22 cellular contexts compared by ENCODE assay signal in the genomic region with DNA sequence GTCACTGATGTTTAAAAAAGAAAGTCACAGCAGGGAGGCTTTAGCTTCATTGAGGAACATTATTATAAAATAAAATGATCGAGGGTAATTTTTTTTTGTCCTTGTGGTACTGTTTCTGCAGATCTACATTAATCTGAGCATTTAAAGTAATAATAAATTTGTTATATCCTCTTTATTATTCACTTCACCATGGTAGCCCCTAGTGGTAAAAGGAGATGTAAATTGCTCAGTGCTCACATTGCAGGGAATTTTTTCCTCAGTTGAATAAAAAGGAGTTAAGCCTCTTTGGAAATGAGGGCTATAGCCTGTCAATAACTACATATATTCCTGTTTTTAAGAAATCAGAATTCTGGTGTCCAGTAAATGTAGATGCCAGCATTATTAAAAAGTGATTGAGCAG.
DNase-seq lines count a peak whose midpoint lies in the region; ATAC-seq and TF ChIP-seq lines count a peak whose summit lies in the region.
"Had no signal": no experiment of that assay in that cellular context is flagged by ENCODE, and none has a peak within 500 bp of the region (broad histone marks: within the 10 kb centered on the region; RNA-seq: fewer than 3 reads in every experiment).

No MANE protein-coding gene starts in this region.

- no peaks in the 10 kb centered on the region for H3K4me1 Mint-ChIP-seq in HFFc6 (ENCODE audit: low read depth)
- no peaks in the 10 kb centered on the region for H3K4me1 Mint-ChIP-seq in activated CD8-positive, alpha-beta memory T cell treated with anti-CD3 and anti-CD28 coated beads, Interleukin-2, amount 10 ng/mL, durations not matched to agents 7 days and 5 days
- H3K4me1 Mint-ChIP-seq: CD4-positive, CD25-positive, alpha-beta regulatory T cell; naive B cell had no signal

- TF ChIP-seq CTCF in AG04450 (IDR thresholded peaks at IDR 0.05; ENCODE audit: low read depth, low read length) (peak; percentile 55), HFFc6 (IDR thresholded peaks at IDR 0.05) (peak; percentile 62), cardiac fibroblast (IDR thresholded peaks at IDR 0.05; ENCODE audit: low read depth, low read length) (peak; percentile 19)

- ATAC-seq in activated CD8-positive, alpha-beta memory T cell treated with anti-CD3 and anti-CD28 coated beads, Interleukin-2, amount 10 ng/mL, durations not matched to agents 7 days and 5 days, result no peak
- ATAC-seq: pancreas, sciatic nerve had no signal

- H3K9me3 ChIP-seq in AG04450 (ENCODE audit: control insufficient read depth, insufficient read depth, low read length), result no peaks in the 10 kb centered on the region
- H3K9me3 ChIP-seq: breast epithelium, pancreas, SJSA1 had no signal

- H3K27me3 ChIP-seq in AG04450 (ENCODE audit: control insufficient read depth, insufficient read depth, low read length), result peaks cover 27% of the 10 kb centered on the region

- no peak overlapping the region for H3K27ac ChIP-seq in AG04450 (ENCODE audit: low read depth, low read length)
- H3K27ac ChIP-seq: breast epithelium, pancreas, SJSA1, WERI-Rb-1 had no signal

- no peak overlapping the region for H3K4me3 ChIP-seq in AG04450 (ENCODE audit: low read depth, low read length)
- H3K4me3 ChIP-seq in cardiac fibroblast (replicated peaks in 1 of 2; ENCODE audit: low read depth in 2 of 2, low read length in 2 of 2), result no peak overlapping the region
- H3K4me3 ChIP-seq: breast epithelium, pancreas, SJSA1 had no signal

- H3K4me3 Mint-ChIP-seq in HFFc6, result no peak overlapping the region
- no peak overlapping the region for H3K4me3 Mint-ChIP-seq in activated CD8-positive, alpha-beta memory T cell treated with anti-CD3 and anti-CD28 coated beads, Interleukin-2, amount 10 ng/mL, durations not matched to agents 7 days and 5 days
- H3K4me3 Mint-ChIP-seq: CD4-positive, CD25-positive, alpha-beta regulatory T cell; dendritic cell treated with granulocyte-macrophage colony-stimulating factor and Interleukin-4, amounts not matched to agents 40 ng/mL and 50 ng/mL, for 4 days; IgD-negative memory B cell; naive B cell had no signal

- POLR2A ChIA-PET in AG04450 (lab: Yijun Ruan, JAX), result interaction anchor here (0.6 kb wide), 1 partner anchor 173 kb away, joined by 4 read pairs; no protein-coding TSS in a partner anchor

- DNase-seq in AG04450 (ENCODE audit: low read depth, low spot score), result no peak
- DNase-seq in HFFc6, result no peak
- peak in 1 of 2 donors; percentile 20 for DNase-seq in cardiac fibroblast (ENCODE audit: low read depth in 2 of 2)
- DNase-seq in iris pigment epithelial cell (ENCODE audit: low read depth), result peak; percentile 14
- no peak for DNase-seq in hepatic stellate cell (ENCODE audit: low spot score)
- no peak for DNase-seq in COLO668 (lab: John Stamatoyannopoulos, UW; ENCODE audit: unreplicated experiment)
- no peak for DNase-seq in activated CD8-positive, alpha-beta memory T cell treated with anti-CD3 and anti-CD28 coated beads, Interleukin-2, amount 10 ng/mL, durations not matched to agents 7 days and 5 days
- DNase-seq in AML-193 (lab: John Stamatoyannopoulos, UW), result no peak
- DNase-seq: activated CD4-positive, alpha-beta T cell treated with anti-CD3 and anti-CD28 coated beads, Interleukin-2, amount 50 U/mL, for 1 hour; activated CD8-positive, alpha-beta memory T cell treated with anti-CD3 and anti-CD28 coated beads, Interleukin-2, amount 50 U/mL, for 4 hours; activated effector memory CD4-positive, alpha-beta T cell treated with Interleukin-2 at 50 U/mL for 16 hours; CD4-positive, CD25-positive, alpha-beta regulatory T cell; DMS79; mesenchymal stem cell; naive B cell; pancreas; WERI-Rb-1 had no signal

- H3K27ac Mint-ChIP-seq in HFFc6, result no peak overlapping the region
- no peak overlapping the region for H3K27ac Mint-ChIP-seq in activated CD8-positive, alpha-beta memory T cell treated with anti-CD3 and anti-CD28 coated beads, Interleukin-2, amount 10 ng/mL, durations not matched to agents 7 days and 5 days
- H3K27ac Mint-ChIP-seq: CD4-positive, CD25-positive, alpha-beta regulatory T cell; dendritic cell treated with granulocyte-macrophage colony-stimulating factor and Interleukin-4, amounts not matched to agents 40 ng/mL and 50 ng/mL, for 4 days; IgD-negative memory B cell had no signal

- peaks cover 26% of the 10 kb centered on the region for H3K27me3 Mint-ChIP-seq in HFFc6 (ENCODE audit: insufficient read depth)
- peaks cover 75% of the 10 kb centered on the region for H3K27me3 Mint-ChIP-seq in activated CD8-positive, alpha-beta memory T cell treated with anti-CD3 and anti-CD28 coated beads, Interleukin-2, amount 10 ng/mL, durations not matched to agents 7 days and 5 days
- H3K27me3 Mint-ChIP-seq: IgD-negative memory B cell had no signal

- H3K9me3 Mint-ChIP-seq in HFFc6, result no peaks in the 10 kb centered on the region
- H3K9me3 Mint-ChIP-seq in activated CD8-positive, alpha-beta memory T cell treated with anti-CD3 and anti-CD28 coated beads, Interleukin-2, amount 10 ng/mL, durations not matched to agents 7 days and 5 days (ENCODE audit: low read depth), result no peaks in the 10 kb centered on the region
- H3K9me3 Mint-ChIP-seq: CD4-positive, CD25-positive, alpha-beta regulatory T cell; dendritic cell treated with granulocyte-macrophage colony-stimulating factor and Interleukin-4, amounts not matched to agents 40 ng/mL and 50 ng/mL, for 4 days; IgD-negative memory B cell; naive B cell had no signal

- no peaks in the 10 kb centered on the region for H3K36me3 Mint-ChIP-seq in HFFc6 (ENCODE audit: low read depth)
- H3K36me3 Mint-ChIP-seq in activated CD8-positive, alpha-beta memory T cell treated with anti-CD3 and anti-CD28 coated beads, Interleukin-2, amount 10 ng/mL, durations not matched to agents 7 days and 5 days, result no peaks in the 10 kb centered on the region
- H3K36me3 Mint-ChIP-seq: CD4-positive, CD25-positive, alpha-beta regulatory T cell had no signal

- CTCF ChIA-PET in AG04450 (lab: Charles Lee), result interaction anchor here (0.7 to 3.7 kb wide), 7 partner anchors 9 to 198 kb away, joined by 3 to 31 read pairs (median 4); no protein-coding TSS in a partner anchor
- CTCF ChIA-PET in activated CD8-positive, alpha-beta memory T cell treated with anti-CD3 and anti-CD28 coated beads, Interleukin-2, amount 10 ng/mL, durations not matched to agents 7 days and 5 days (lab: Charles Lee), result interaction anchor here (1.5 kb wide), 1 partner anchor 9 kb away, joined by 6 read pairs; no protein-coding TSS in a partner anchor
